Comparison of ENCODE assay signal across 28 cellular contexts in the genomic region with DNA sequence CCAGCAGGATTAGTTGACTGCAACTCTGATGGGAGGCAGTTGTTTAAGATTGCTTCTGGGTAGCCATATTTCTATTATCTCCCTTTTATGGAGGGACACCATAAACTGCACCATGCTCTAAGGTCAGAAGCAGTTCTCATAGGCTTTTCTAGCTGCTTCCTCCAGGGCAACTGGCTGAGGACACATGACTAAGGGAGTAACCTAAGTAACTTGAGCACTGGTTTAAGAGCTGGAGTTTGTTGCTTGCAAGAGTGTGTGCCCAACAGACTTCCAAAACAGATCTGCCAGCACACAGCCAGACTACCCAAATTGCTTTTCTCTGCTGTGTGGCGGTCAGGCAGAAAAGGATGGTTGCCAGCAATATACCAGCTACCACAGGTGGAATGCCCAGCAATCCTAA.
A peak's percentile ranks its signal among the peaks of the same experiment; 100 is the strongest.
DNase-seq lines count a peak whose midpoint lies in the region; ATAC-seq, FAIRE-seq and TF ChIP-seq lines count a peak whose summit lies in the region.
"Had no signal": no experiment of that assay in that cellular context is flagged by ENCODE, and none has a peak within 500 bp of the region (broad histone marks: within the 10 kb centered on the region; RNA-seq: fewer than 3 reads in every experiment).

No MANE protein-coding gene starts in this region.

- H3K9me3 Mint-ChIP-seq in H9, result no peaks in the 10 kb centered on the region

- H4K12ac ChIP-seq in trophoblast cell (ENCODE audit: low read depth, low read length), result no peak overlapping the region

- H4K91ac ChIP-seq in H9 (ENCODE audit: insufficient read length, low read depth, low read length) (no peak overlapping the region), H1 (replicated peaks; ENCODE audit: insufficient read length, low read length) (no peak overlapping the region), trophoblast cell (ENCODE audit: low read depth, low read length) (no peak overlapping the region)

- H3K79me1 ChIP-seq in H9 (ENCODE audit: insufficient read depth, low read depth, low read length, poor library complexity, severe bottlenecking), result no peaks in the 10 kb centered on the region
- H3K79me1 ChIP-seq in H1 (ENCODE audit: low read depth, low read length), result no peaks in the 10 kb centered on the region
- H3K79me1 ChIP-seq in mesendoderm (ENCODE audit: low read length), result no peaks in the 10 kb centered on the region
- no peaks in the 10 kb centered on the region for H3K79me1 ChIP-seq in trophoblast cell (ENCODE audit: low read length)

- H3K27me3 Mint-ChIP-seq in H9 (ENCODE audit: low read depth), result no peaks in the 10 kb centered on the region
- H3K27me3 Mint-ChIP-seq: CD4-positive, alpha-beta memory T cell; CD4-positive, CD25-positive, alpha-beta regulatory T cell; CD8-positive, alpha-beta memory T cell had no signal

- no peaks in the 10 kb centered on the region for H3K4me1 ChIP-seq in H9 (ENCODE audit: insufficient read depth, low read length)
- H3K4me1 ChIP-seq in HEK293 (ENCODE audit: control insufficient read depth, insufficient read depth, low read length), result no peaks in the 10 kb centered on the region
- H3K4me1 ChIP-seq in H1 (replicated peaks in 1 of 4; ENCODE audit: control insufficient read depth in 3 of 4, insufficient read depth in 4 of 4, low read length in 3 of 4), result no peaks in the 10 kb centered on the region
- H3K4me1 ChIP-seq in mesendoderm (ENCODE audit: control insufficient read depth, low read depth, low read length), result no peaks in the 10 kb centered on the region
- no peaks in the 10 kb centered on the region for H3K4me1 ChIP-seq in trophoblast cell (ENCODE audit: control insufficient read depth in 1 of 2, insufficient read depth in 2 of 2, low read length in 2 of 2)
- H3K4me1 ChIP-seq: BE2C, BLaER1 had no signal

- H3K27ac ChIP-seq in H9 (ENCODE audit: insufficient read length, low read depth, low read length) (no peak overlapping the region), HEK293 (ENCODE audit: extremely low read depth, low read depth, low read length) (no peak overlapping the region), H1 (ENCODE audit: low read depth, low read length) (no peak overlapping the region), mesendoderm (ENCODE audit: low read depth, low read length) (no peak overlapping the region), trophoblast cell (ENCODE audit: low read depth, low read length) (no peak overlapping the region)
- H3K27ac ChIP-seq: BLaER1 had no signal

- H2BK5ac ChIP-seq in H9 (ENCODE audit: insufficient read length, low read length), result no peak overlapping the region
- no peak overlapping the region for H2BK5ac ChIP-seq in H1 (ENCODE audit: low read depth, low read length)
- H2BK5ac ChIP-seq in mesendoderm (ENCODE audit: low read length), result no peak overlapping the region
- H2BK5ac ChIP-seq in trophoblast cell (ENCODE audit: low read depth, low read length, poor library complexity), result no peak overlapping the region

- WGBS in H9 (ENCODE audit: extremely low coverage, insufficient read length, low lambda C conversion rate), result no CpG with 5 or more reads among the region's 1 CpG
- 100% methylated on average over 1 of the region's 1 CpG; no CpG with 5 or more reads in 1 of the 2 experiments for WGBS in H1 (ENCODE audit: extremely low coverage in 1 of 2, insufficient coverage in 1 of 2, insufficient read length in 1 of 2, insufficient replicate concordance in 2 of 2, low coverage in 1 of 2, low lambda C conversion rate in 2 of 2, missing lambda C conversion rate in 1 of 2), 2 experiments
- WGBS in mesendoderm (ENCODE audit: extremely low coverage, insufficient coverage, low lambda C conversion rate), result no CpG with 5 or more reads among the region's 1 CpG
- no CpG with 5 or more reads among the region's 1 CpG for WGBS in trophoblast cell (ENCODE audit: extremely low coverage, insufficient coverage, insufficient read length)

- no peaks in the 10 kb centered on the region for H3K23me2 ChIP-seq in H9 (ENCODE audit: insufficient read length, low read depth, low read length, poor library complexity, severe bottlenecking)
- no peaks in the 10 kb centered on the region for H3K23me2 ChIP-seq in H1 (ENCODE audit: low read depth, low read length)

- H3K14ac ChIP-seq in H9 (ENCODE audit: insufficient read depth, low read length) (no peak overlapping the region), H1 (ENCODE audit: insufficient read length) (no peak overlapping the region), trophoblast cell (ENCODE audit: low read length) (no peak overlapping the region)

- H3K56ac ChIP-seq in H9 (ENCODE audit: insufficient read length, low read depth, low read length) (no peak overlapping the region), H1 (replicated peaks; ENCODE audit: insufficient read length, low read depth, low read length) (no peak overlapping the region), mesendoderm (ENCODE audit: low read length) (no peak overlapping the region)

- H2BK20ac ChIP-seq in H9 (ENCODE audit: low read depth, low read length, poor library complexity, severe bottlenecking) (no peak overlapping the region), H1 (ENCODE audit: low read length) (no peak overlapping the region)

- FAIRE-seq in H1 (lab: Jason Lieb, UNC), result no peak
- FAIRE-seq: A204.1, GM12878, GM12892, GM19239 had no signal

- H3K27me3 ChIP-seq in H9 (ENCODE audit: insufficient read depth, low read length) (no peaks in the 10 kb centered on the region), H1 (replicated peaks in 1 of 4; ENCODE audit: control insufficient read depth in 3 of 4, extremely low read depth in 1 of 4, insufficient read depth in 3 of 4, low read length in 3 of 4) (no peaks in the 10 kb centered on the region), mesendoderm (ENCODE audit: insufficient read depth, low read length, poor library complexity) (no peaks in the 10 kb centered on the region), trophoblast cell (ENCODE audit: insufficient read depth, low read length) (no peaks in the 10 kb centered on the region)
- H3K27me3 ChIP-seq: BE2C, BLaER1 had no signal

- H3K4me3 Mint-ChIP-seq in H9, result no peak overlapping the region
- H3K4me3 Mint-ChIP-seq: CD14-positive monocyte; CD4-positive, alpha-beta memory T cell; CD4-positive, CD25-positive, alpha-beta regulatory T cell; CD8-positive, alpha-beta memory T cell had no signal

- H4K20me1 ChIP-seq in H9 (ENCODE audit: control insufficient read depth, insufficient read depth, insufficient read length) (no peaks in the 10 kb centered on the region), H1 (replicated peaks in 1 of 2; ENCODE audit: control insufficient read depth in 1 of 2, insufficient read depth in 2 of 2, low read length in 2 of 2) (no peaks in the 10 kb centered on the region)
- H4K20me1 ChIP-seq: BLaER1 had no signal

- no peak for DNase-seq in H9
- no peak for DNase-seq in H1 (ENCODE audit: low read depth in 1 of 2, low spot score in 2 of 2)
- peak; percentile 8 for DNase-seq in mesendoderm
- no peak for DNase-seq in stimulated activated CD4-positive, alpha-beta T cell treated with anti-CD3 and anti-CD28 coated beads, Interleukin-12 subunit alpha, Interleukin-12 subunit beta, amount 100 ng/mL, for 4 hours
- DNase-seq in trophoblast cell, result no peak
- DNase-seq: 8988T; ACHN; BE2C; C1 segment of cervical spinal cord; CD4-positive, alpha-beta memory T cell; CD4-positive, CD25-positive, alpha-beta regulatory T cell; CD8-positive, alpha-beta memory T cell; COR-L47; DMS 273 treated with DMSO at 0.1 percent for 48 hours; DMS153; DMS53; DMS79; DND-41; EL; GDM1 had no signal

- H3K4ac ChIP-seq in H9 (ENCODE audit: low read depth, low read length) (no peak overlapping the region), H1 (replicated peaks; ENCODE audit: insufficient read length, low read depth, low read length) (no peak overlapping the region), mesendoderm (ENCODE audit: low read depth, low read length) (no peak overlapping the region), trophoblast cell (ENCODE audit: low read depth, low read length) (no peak overlapping the region)

- H3K9me3 ChIP-seq in H9 (ENCODE audit: control insufficient read depth, low read depth, low read length) (no peaks in the 10 kb centered on the region), HEK293 (ENCODE audit: control insufficient read depth, insufficient read depth, low read depth, low read length) (no peaks in the 10 kb centered on the region), H1 (ENCODE audit: insufficient read depth in 2 of 2, low read depth in 1 of 2, low read length in 1 of 2) (no peaks in the 10 kb centered on the region), trophoblast cell (ENCODE audit: insufficient read depth, low read depth, low read length) (no peaks in the 10 kb centered on the region)
- H3K9me3 ChIP-seq: BE2C, BLaER1 had no signal

- no peaks in the 10 kb centered on the region for H3K36me3 Mint-ChIP-seq in H9 (ENCODE audit: insufficient read depth in 1 of 3, low read depth in 3 of 3)
- H3K36me3 Mint-ChIP-seq: CD14-positive monocyte; CD4-positive, alpha-beta memory T cell; CD4-positive, CD25-positive, alpha-beta regulatory T cell; CD8-positive, alpha-beta memory T cell had no signal

- H4K8ac ChIP-seq in H9 (replicated peaks; ENCODE audit: insufficient read length, low read depth, low read length) (no peak overlapping the region), H1 (ENCODE audit: extremely low read depth, insufficient read depth, low read length) (no peak overlapping the region), mesendoderm (ENCODE audit: low read depth, low read length) (no peak overlapping the region), trophoblast cell (ENCODE audit: low read depth, low read length) (no peak overlapping the region)

- no peak overlapping the region for H2BK120ac ChIP-seq in H9 (ENCODE audit: low read depth, low read length, poor library complexity, severe bottlenecking)
- H2BK120ac ChIP-seq in H1 (replicated peaks; ENCODE audit: low read depth, low read length), result no peak overlapping the region
- no peak overlapping the region for H2BK120ac ChIP-seq in mesendoderm (ENCODE audit: low read depth, low read length)
- H2BK120ac ChIP-seq in trophoblast cell (ENCODE audit: insufficient read depth, low read length, poor library complexity), result no peak overlapping the region

- no peak for TF ChIP-seq EP300 in H1 (IDR thresholded peaks at IDR 0.05; ENCODE audit: borderline replicate concordance in 1 of 2, low read depth in 2 of 2, low read length in 2 of 2)

- H3K4me2 ChIP-seq in H9 (ENCODE audit: insufficient read depth, insufficient read length, low read length) (no peak overlapping the region), H1 (ENCODE audit: insufficient read depth in 1 of 2, low read depth in 2 of 2, low read length in 2 of 2) (no peak overlapping the region), mesendoderm (ENCODE audit: low read length) (no peak overlapping the region), trophoblast cell (ENCODE audit: low read length) (no peak overlapping the region)
- H3K4me2 ChIP-seq: BLaER1 had no signal

- H4K5ac ChIP-seq in H9 (ENCODE audit: insufficient read length, low read depth, low read length) (no peak overlapping the region), H1 (ENCODE audit: insufficient read length, low read depth, low read length) (no peak overlapping the region), mesendoderm (ENCODE audit: low read length) (no peak overlapping the region)

- H3T11ph ChIP-seq in H9 (ENCODE audit: low read length), result no peak overlapping the region

- TF ChIP-seq CTCF in H9 (conservative IDR thresholded peaks at IDR 0.05) (no peak), HEK293 (tag by site-specific recombination; IDR thresholded peaks at IDR 0.05) (no peak), H1 (IDR thresholded peaks at IDR 0.05; ENCODE audit: control extremely low read depth in 1 of 3, insufficient read depth in 1 of 3, low read depth in 1 of 3, low read length in 3 of 3) (no peak)

- POLR2A ChIA-PET in HEK293 (lab: Yijun Ruan, JAX), result no interaction called here
- POLR2A ChIA-PET in H1 (lab: Charles Lee; ENCODE audit: partially characterized antibody), result no interaction called here

- H3K27ac Mint-ChIP-seq in H9, result no peak overlapping the region; a peak in 1 of 7 replicates
- H3K27ac Mint-ChIP-seq: CD14-positive monocyte; CD4-positive, alpha-beta memory T cell; CD4-positive, CD25-positive, alpha-beta regulatory T cell; CD8-positive, alpha-beta memory T cell had no signal

- no peak overlapping the region for H3K4me3 ChIP-seq in HEK293 (ENCODE audit: low read depth, low read length)
- H3K4me3 ChIP-seq in H1 (ENCODE audit: extremely low read depth in 1 of 4, insufficient read depth in 2 of 4, low read depth in 3 of 4, low read length in 4 of 4), result no peak overlapping the region
- H3K4me3 ChIP-seq in mesendoderm (ENCODE audit: low read length), result no peak overlapping the region
- no peak overlapping the region for H3K4me3 ChIP-seq in trophoblast cell (ENCODE audit: low read depth, low read length)
- H3K4me3 ChIP-seq: BLaER1, GM12878 had no signal

- no peaks in the 10 kb centered on the region for H3K79me2 ChIP-seq in H9 (ENCODE audit: insufficient read depth, low read length)
- H3K79me2 ChIP-seq in H1 (ENCODE audit: control insufficient read depth in 1 of 2, insufficient read depth in 2 of 2, low read length in 2 of 2), result no peaks in the 10 kb centered on the region
- H3K79me2 ChIP-seq in mesendoderm (ENCODE audit: control insufficient read depth, insufficient read depth, low read length), result no peaks in the 10 kb centered on the region
- no peaks in the 10 kb centered on the region for H3K79me2 ChIP-seq in trophoblast cell (ENCODE audit: control insufficient read depth, insufficient read depth, low read length, poor library complexity)

- H3K23ac ChIP-seq in H9 (ENCODE audit: insufficient read length, low read depth, low read length), result no peak overlapping the region
- no peak overlapping the region for H3K23ac ChIP-seq in H1 (ENCODE audit: insufficient read length)
- no peak overlapping the region for H3K23ac ChIP-seq in mesendoderm (ENCODE audit: low read length)
- no peak overlapping the region for H3K23ac ChIP-seq in trophoblast cell (ENCODE audit: low read length)

- H2BK15ac ChIP-seq in H9 (ENCODE audit: low read depth, low read length), result no peak overlapping the region
- no peak overlapping the region for H2BK15ac ChIP-seq in H1 (ENCODE audit: low read length)
- no peak overlapping the region for H2BK15ac ChIP-seq in mesendoderm (replicated peaks; ENCODE audit: low read depth)

- no peak for TF ChIP-seq POLR2A in H1 (IDR thresholded peaks at IDR 0.05; ENCODE audit: control extremely low read depth in 1 of 2, low read depth in 2 of 2, low read length in 2 of 2)

- no peak overlapping the region for H3K9ac ChIP-seq in H9 (ENCODE audit: extremely low read depth, insufficient read length, low read length)
- H3K9ac ChIP-seq in H1 (replicated peaks in 1 of 4; ENCODE audit: extremely low read depth in 1 of 4, low read depth in 3 of 4, low read length in 3 of 4), result no peak overlapping the region
- no peak overlapping the region for H3K9ac ChIP-seq in mesendoderm (ENCODE audit: low read length)
- no peak overlapping the region for H3K9ac ChIP-seq in trophoblast cell (ENCODE audit: low read length)
- H3K9ac ChIP-seq: BLaER1 had no signal

- no peaks in the 10 kb centered on the region for H3K36me3 ChIP-seq in HEK293 (ENCODE audit: control insufficient read depth in 2 of 2, insufficient read depth in 1 of 2, low read length in 2 of 2)
- H3K36me3 ChIP-seq in H1 (ENCODE audit: control insufficient read depth in 2 of 4, insufficient read depth in 4 of 4, low read length in 3 of 4), result no peaks in the 10 kb centered on the region
- no peaks in the 10 kb centered on the region for H3K36me3 ChIP-seq in mesendoderm (ENCODE audit: control insufficient read depth, insufficient read depth, low read length)
- no peaks in the 10 kb centered on the region for H3K36me3 ChIP-seq in trophoblast cell (ENCODE audit: control insufficient read depth in 1 of 2, insufficient read depth in 2 of 2, low read length in 2 of 2)
- H3K36me3 ChIP-seq: BE2C, BLaER1 had no signal

- no peaks in the 10 kb centered on the region for H3K4me1 Mint-ChIP-seq in H9
- H3K4me1 Mint-ChIP-seq: CD14-positive monocyte; CD4-positive, alpha-beta memory T cell; CD4-positive, CD25-positive, alpha-beta regulatory T cell; CD8-positive, alpha-beta memory T cell had no signal

- no peak overlapping the region for H2AK5ac ChIP-seq in H9 (ENCODE audit: insufficient read length, low read length)
- H2AK5ac ChIP-seq in H1 (ENCODE audit: low read depth, low read length), result no peak overlapping the region
- H2AK5ac ChIP-seq in mesendoderm (ENCODE audit: low read length), result no peak overlapping the region
- H2AK5ac ChIP-seq in trophoblast cell (ENCODE audit: low read length), result no peak overlapping the region

- CTCF ChIA-PET in HEK293 (lab: Yijun Ruan, JAX) (no interaction called here), H1 (lab: Charles Lee; ENCODE audit: partially characterized antibody) (interaction anchor here (1.0 to 1.2 kb wide), 5 partner anchors 26 to 234 kb away, joined by 3 to 4 read pairs (median 3); no protein-coding TSS in a partner anchor)

- TF ChIP-seq RAD21 in H1 (IDR thresholded peaks at IDR 0.05 in 1 of 2, conservative IDR thresholded peaks at IDR 0.05 in 1 of 2; ENCODE audit: low read depth in 2 of 2, low read length in 2 of 2), result no peak

- peak overlapping the region; percentile 25 for H2AFZ ChIP-seq in H9 (ENCODE audit: low read length)
- peak overlapping the region; percentile 63; the same call in 1 of the 2 replicates for H2AFZ ChIP-seq in H1 (ENCODE audit: low read length)
- no peak overlapping the region for H2AFZ ChIP-seq in trophoblast cell (ENCODE audit: insufficient read depth, low read length, poor library complexity)

- H2BK12ac ChIP-seq in H9 (ENCODE audit: insufficient read length, low read depth, low read length), result no peak overlapping the region
- no peak overlapping the region for H2BK12ac ChIP-seq in H1 (ENCODE audit: low read depth, low read length)
- no peak overlapping the region for H2BK12ac ChIP-seq in trophoblast cell (ENCODE audit: low read length)

- H3K18ac ChIP-seq in H9 (ENCODE audit: insufficient read length, low read depth, low read length) (no peak overlapping the region), H1 (ENCODE audit: extremely low read depth, low read length) (no peak overlapping the region), mesendoderm (ENCODE audit: low read length) (no peak overlapping the region), trophoblast cell (ENCODE audit: low read length) (no peak overlapping the region)

- no peak for ATAC-seq in GM21723 (IDR thresholded peaks at IDR 0.05; ENCODE audit: unreplicated experiment)
- ATAC-seq: GM12878 had no signal
